In the genomic region with DNA sequence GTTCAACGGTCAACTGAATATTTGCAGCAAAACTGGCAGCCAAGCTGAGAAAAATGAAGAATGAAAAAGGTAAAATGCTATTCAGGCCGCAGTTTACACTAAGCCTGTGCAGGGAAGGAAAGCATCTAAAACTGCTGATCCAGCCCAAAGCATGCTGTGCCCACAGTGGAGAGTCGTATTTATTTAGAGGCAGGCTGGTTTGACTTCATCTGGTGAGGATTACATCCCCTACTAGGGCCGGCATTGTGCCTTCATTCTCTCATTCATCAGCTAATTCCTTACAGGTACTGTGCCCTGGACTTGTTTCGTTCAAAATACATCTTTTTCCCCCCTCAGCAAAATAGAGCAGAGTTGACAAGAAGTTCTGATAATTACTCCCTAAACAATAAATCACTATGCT, we compare ENCODE assay signal across 1 cellular context.
TF ChIP-seq lines count a peak whose summit lies in the region.

No MANE protein-coding gene starts in this region.

TF ChIP-seq in GM23338, 12 proteins besides CTCF, POLR2A, EP300 and RAD21 (continued from another document):
- TF ChIP-seq, protein P1, sequence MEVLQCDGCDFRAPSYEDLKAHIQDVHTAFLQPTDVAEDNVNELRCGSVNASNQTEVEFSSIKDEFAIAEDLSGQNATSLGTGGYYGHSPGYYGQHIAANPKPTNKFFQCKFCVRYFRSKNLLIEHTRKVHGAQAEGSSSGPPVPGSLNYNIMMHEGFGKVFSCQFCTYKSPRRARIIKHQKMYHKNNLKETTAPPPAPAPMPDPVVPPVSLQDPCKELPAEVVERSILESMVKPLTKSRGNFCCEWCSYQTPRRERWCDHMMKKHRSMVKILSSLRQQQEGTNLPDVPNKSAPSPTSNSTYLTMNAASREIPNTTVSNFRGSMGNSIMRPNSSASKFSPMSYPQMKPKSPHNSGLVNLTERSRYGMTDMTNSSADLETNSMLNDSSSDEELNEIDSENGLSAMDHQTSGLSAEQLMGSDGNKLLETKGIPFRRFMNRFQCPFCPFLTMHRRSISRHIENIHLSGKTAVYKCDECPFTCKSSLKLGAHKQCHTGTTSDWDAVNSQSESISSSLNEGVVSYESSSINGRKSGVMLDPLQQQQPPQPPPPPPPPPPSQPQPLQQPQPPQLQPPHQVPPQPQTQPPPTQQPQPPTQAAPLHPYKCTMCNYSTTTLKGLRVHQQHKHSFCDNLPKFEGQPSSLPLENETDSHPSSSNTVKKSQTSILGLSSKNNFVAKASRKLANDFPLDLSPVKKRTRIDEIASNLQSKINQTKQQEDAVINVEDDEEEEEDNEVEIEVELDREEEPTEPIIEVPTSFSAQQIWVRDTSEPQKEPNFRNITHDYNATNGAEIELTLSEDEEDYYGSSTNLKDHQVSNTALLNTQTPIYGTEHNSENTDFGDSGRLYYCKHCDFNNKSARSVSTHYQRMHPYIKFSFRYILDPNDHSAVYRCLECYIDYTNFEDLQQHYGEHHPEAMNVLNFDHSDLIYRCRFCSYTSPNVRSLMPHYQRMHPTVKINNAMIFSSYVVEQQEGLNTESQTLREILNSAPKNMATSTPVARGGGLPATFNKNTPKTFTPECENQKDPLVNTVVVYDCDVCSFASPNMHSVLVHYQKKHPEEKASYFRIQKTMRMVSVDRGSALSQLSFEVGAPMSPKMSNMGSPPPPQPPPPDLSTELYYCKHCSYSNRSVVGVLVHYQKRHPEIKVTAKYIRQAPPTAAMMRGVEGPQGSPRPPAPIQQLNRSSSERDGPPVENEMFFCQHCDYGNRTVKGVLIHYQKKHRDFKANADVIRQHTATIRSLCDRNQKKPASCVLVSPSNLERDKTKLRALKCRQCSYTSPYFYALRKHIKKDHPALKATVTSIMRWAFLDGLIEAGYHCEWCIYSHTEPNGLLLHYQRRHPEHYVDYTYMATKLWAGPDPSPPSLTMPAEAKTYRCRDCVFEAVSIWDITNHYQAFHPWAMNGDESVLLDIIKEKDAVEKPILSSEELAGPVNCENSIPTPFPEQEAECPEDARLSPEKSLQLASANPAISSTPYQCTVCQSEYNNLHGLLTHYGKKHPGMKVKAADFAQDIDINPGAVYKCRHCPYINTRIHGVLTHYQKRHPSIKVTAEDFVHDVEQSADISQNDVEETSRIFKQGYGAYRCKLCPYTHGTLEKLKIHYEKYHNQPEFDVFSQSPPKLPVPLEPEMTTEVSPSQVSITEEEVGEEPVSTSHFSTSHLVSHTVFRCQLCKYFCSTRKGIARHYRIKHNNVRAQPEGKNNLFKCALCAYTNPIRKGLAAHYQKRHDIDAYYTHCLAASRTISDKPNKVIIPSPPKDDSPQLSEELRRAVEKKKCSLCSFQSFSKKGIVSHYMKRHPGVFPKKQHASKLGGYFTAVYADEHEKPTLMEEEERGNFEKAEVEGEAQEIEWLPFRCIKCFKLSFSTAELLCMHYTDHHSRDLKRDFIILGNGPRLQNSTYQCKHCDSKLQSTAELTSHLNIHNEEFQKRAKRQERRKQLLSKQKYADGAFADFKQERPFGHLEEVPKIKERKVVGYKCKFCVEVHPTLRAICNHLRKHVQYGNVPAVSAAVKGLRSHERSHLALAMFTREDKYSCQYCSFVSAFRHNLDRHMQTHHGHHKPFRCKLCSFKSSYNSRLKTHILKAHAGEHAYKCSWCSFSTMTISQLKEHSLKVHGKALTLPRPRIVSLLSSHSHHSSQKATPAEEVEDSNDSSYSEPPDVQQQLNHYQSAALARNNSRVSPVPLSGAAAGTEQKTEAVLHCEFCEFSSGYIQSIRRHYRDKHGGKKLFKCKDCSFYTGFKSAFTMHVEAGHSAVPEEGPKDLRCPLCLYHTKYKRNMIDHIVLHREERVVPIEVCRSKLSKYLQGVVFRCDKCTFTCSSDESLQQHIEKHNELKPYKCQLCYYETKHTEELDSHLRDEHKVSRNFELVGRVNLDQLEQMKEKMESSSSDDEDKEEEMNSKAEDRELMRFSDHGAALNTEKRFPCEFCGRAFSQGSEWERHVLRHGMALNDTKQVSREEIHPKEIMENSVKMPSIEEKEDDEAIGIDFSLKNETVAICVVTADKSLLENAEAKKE (CRISPR knock-in tag; IDR thresholded peaks at IDR 0.05), result no peak
- no peak for TF ChIP-seq CREB1 (CRISPR knock-in tag; IDR thresholded peaks at IDR 0.05; ENCODE audit: low read depth)
